In the genomic region with DNA sequence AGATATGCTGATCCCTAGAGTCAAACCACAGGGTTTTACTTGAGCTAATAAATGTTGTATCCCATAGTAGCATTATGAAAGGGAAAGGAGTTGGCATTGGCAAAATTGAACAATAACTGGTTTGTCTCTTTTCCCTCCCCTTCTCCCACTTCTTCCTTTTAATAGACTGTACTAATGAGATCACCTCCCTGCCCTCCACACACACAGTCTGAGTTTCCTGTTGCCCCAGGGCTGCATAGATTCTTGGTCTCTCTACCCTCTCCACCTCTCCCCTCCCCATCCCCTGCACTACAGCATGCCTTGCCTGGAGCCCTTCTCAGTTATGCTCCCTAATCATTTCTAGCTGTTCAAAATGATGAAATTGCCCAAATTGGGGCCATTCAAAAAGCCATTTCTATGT, we compare ENCODE assay signal across 13 cellular contexts. TPM values are rescaled to one million over a fixed set of nuclear protein-coding genes. Genes with fewer than 3 reads are reported as not detected.
DNase-seq lines count a peak whose midpoint lies in the region; ATAC-seq and TF ChIP-seq lines count a peak whose summit lies in the region.
"Had no signal": no experiment of that assay in that cellular context is flagged by ENCODE, and none has a peak within 500 bp of the region (broad histone marks: within the 10 kb centered on the region; RNA-seq: fewer than 3 reads in every experiment).

No MANE protein-coding gene starts in this region.

- in situ Hi-C loops in KBM-7 (cut with MboI; ENCODE audit: low pct_unique_long_range_greater_than_20kb, low sequenced_read_pairs) = no loop called here

- H3K27me3 ChIP-seq in CD4-positive, CD25-positive, alpha-beta regulatory T cell (ENCODE audit: control insufficient read depth, insufficient read depth, low read length) = no peaks in the 10 kb centered on the region
- no peaks in the 10 kb centered on the region for H3K27me3 ChIP-seq in esophagus muscularis mucosa
- H3K27me3 ChIP-seq in MG63 = no peaks in the 10 kb centered on the region
- H3K27me3 ChIP-seq: neutrophil, tibial artery had no signal

- ATAC-seq in CD4-positive, CD25-positive, alpha-beta regulatory T cell (ENCODE audit: low read depth in 2 of 2) = no peak
- no peak for ATAC-seq in mucosa of descending colon
- ATAC-seq in stimulated activated memory B cell treated with anti-CD40 and anti-IgM and Interleukin-4, amounts not matched to agents 10 μg/mL and 1 μg/mL and 100 μg/mL, for 72 hours = no peak

- H3K27me3 Mint-ChIP-seq in CD4-positive, CD25-positive, alpha-beta regulatory T cell = no peaks in the 10 kb centered on the region
- no peaks in the 10 kb centered on the region for H3K27me3 Mint-ChIP-seq in stimulated activated memory B cell treated with anti-CD40 and anti-IgM and Interleukin-4, amounts not matched to agents 10 μg/mL and 1 μg/mL and 100 μg/mL, for 72 hours

- no peak overlapping the region for H3K27ac ChIP-seq in CD4-positive, CD25-positive, alpha-beta regulatory T cell (ENCODE audit: insufficient read depth, low read length, poor library complexity, severe bottlenecking)
- H3K27ac ChIP-seq in SK-N-MC (peak overlapping the region; percentile 94), esophagus muscularis mucosa (replicated peaks in 1 of 4) (no peak overlapping the region)
- H3K27ac ChIP-seq: neutrophil had no signal

- TF ChIP-seq POLR2A in esophagus muscularis mucosa (IDR thresholded peaks at IDR 0.05; ENCODE audit: low read depth) = no peak

- intact Hi-C loops in esophagus muscularis mucosa (cut with DNase I) = loop anchor here (5.0 kb wide), 1 partner anchor 34 kb away; no protein-coding TSS in a partner anchor
- intact Hi-C loops in mucosa of descending colon (cut with DNase I, micrococcal nuclease) = no loop called here

- H3K9me3 Mint-ChIP-seq in CD4-positive, CD25-positive, alpha-beta regulatory T cell = peaks cover 0 to 15% (median 3%) of the 10 kb centered on the region in 7 donors
- peaks cover 13% of the 10 kb centered on the region for H3K9me3 Mint-ChIP-seq in stimulated activated memory B cell treated with anti-CD40 and anti-IgM and Interleukin-4, amounts not matched to agents 10 μg/mL and 1 μg/mL and 100 μg/mL, for 72 hours

- no peak overlapping the region for H3K4me3 Mint-ChIP-seq in CD4-positive, CD25-positive, alpha-beta regulatory T cell
- no peak overlapping the region for H3K4me3 Mint-ChIP-seq in stimulated activated memory B cell treated with anti-CD40 and anti-IgM and Interleukin-4, amounts not matched to agents 10 μg/mL and 1 μg/mL and 100 μg/mL, for 72 hours

- no peak overlapping the region for H3K4me3 ChIP-seq in CD4-positive, CD25-positive, alpha-beta regulatory T cell (ENCODE audit: low read depth, low read length)
- H3K4me3 ChIP-seq in SK-N-MC (peak overlapping the region; percentile 57), esophagus muscularis mucosa (no peak overlapping the region), mucosa of descending colon (no peak overlapping the region), MG63 (no peak overlapping the region)
- H3K4me3 ChIP-seq: tibial artery had no signal

- H3K4me1 Mint-ChIP-seq in CD4-positive, CD25-positive, alpha-beta regulatory T cell = peaks cover 6 to 21% (median 12%) of the 10 kb centered on the region in 4 donors
- no peaks in the 10 kb centered on the region for H3K4me1 Mint-ChIP-seq in stimulated activated memory B cell treated with anti-CD40 and anti-IgM and Interleukin-4, amounts not matched to agents 10 μg/mL and 1 μg/mL and 100 μg/mL, for 72 hours

- no peak overlapping the region for H3K9ac ChIP-seq in SK-N-MC (ENCODE audit: insufficient read length)

- H3K27ac Mint-ChIP-seq in CD4-positive, CD25-positive, alpha-beta regulatory T cell = peak overlapping the region in 2 of 3 donors; percentile 53 to 79
- H3K27ac Mint-ChIP-seq in stimulated activated memory B cell treated with anti-CD40 and anti-IgM and Interleukin-4, amounts not matched to agents 10 μg/mL and 1 μg/mL and 100 μg/mL, for 72 hours = no peak overlapping the region

- TF ChIP-seq CTCF in esophagus muscularis mucosa (IDR thresholded peaks at IDR 0.05) = no peak
- no peak for TF ChIP-seq CTCF in mucosa of descending colon (IDR thresholded peaks at IDR 0.05)

- peaks cover 4% of the 10 kb centered on the region for H3K36me3 Mint-ChIP-seq in CD4-positive, CD25-positive, alpha-beta regulatory T cell
- peaks cover 14% of the 10 kb centered on the region for H3K36me3 Mint-ChIP-seq in stimulated activated memory B cell treated with anti-CD40 and anti-IgM and Interleukin-4, amounts not matched to agents 10 μg/mL and 1 μg/mL and 100 μg/mL, for 72 hours

- DNase-seq in CD4-positive, CD25-positive, alpha-beta regulatory T cell = no peak
- DNase-seq in KBM-7 (peak; percentile 21), SK-N-MC (ENCODE audit: low read depth, low spot score) (peak; percentile 93), esophagus muscularis mucosa (ENCODE audit: extremely low spot score) (peak; percentile 24), mucosa of descending colon (no peak), GM19240 (ENCODE audit: insufficient read length, low spot score) (no peak), MG63 (no peak)
- DNase-seq: activated CD4-positive, CD25-positive, alpha-beta regulatory T cell; activated naive CD4-positive, alpha-beta T cell; stimulated activated CD4-positive, alpha-beta T cell treated with anti-CD3 and anti-CD28 coated beads, Interleukin-4, amount 100 ng/mL, for 1 hour; tibial artery had no signal

- H3K4me1 ChIP-seq in CD4-positive, CD25-positive, alpha-beta regulatory T cell (ENCODE audit: control insufficient read depth, insufficient read depth, low read length, poor library complexity, severe bottlenecking) = peaks cover 3% of the 10 kb centered on the region
- H3K4me1 ChIP-seq in esophagus muscularis mucosa = peaks cover 0 to 19% (median 13%) of the 10 kb centered on the region in 4 donors
- peaks cover 3% of the 10 kb centered on the region for H3K4me1 ChIP-seq in mucosa of descending colon (ENCODE audit: low read depth)

- H3K9me3 ChIP-seq in CD4-positive, CD25-positive, alpha-beta regulatory T cell (ENCODE audit: control insufficient read depth in 2 of 2, low read length in 2 of 2) = peaks cover 10 to 13% of the 10 kb centered on the region in 2 experiments
- no peaks in the 10 kb centered on the region for H3K9me3 ChIP-seq in SK-N-MC (ENCODE audit: low read depth, low read length)
- H3K9me3 ChIP-seq in esophagus muscularis mucosa = peaks cover 0 to 14% (median 7%) of the 10 kb centered on the region in 4 donors
- peaks cover 10% of the 10 kb centered on the region for H3K9me3 ChIP-seq in mucosa of descending colon
- H3K9me3 ChIP-seq in MG63 = peaks cover 8% of the 10 kb centered on the region
- H3K9me3 ChIP-seq: neutrophil had no signal

- H3K36me3 ChIP-seq in CD4-positive, CD25-positive, alpha-beta regulatory T cell (ENCODE audit: control insufficient read depth, insufficient read depth, low read length) = no peaks in the 10 kb centered on the region
- H3K36me3 ChIP-seq in SK-N-MC (ENCODE audit: insufficient read depth, low read length) = no peaks in the 10 kb centered on the region
- no peaks in the 10 kb centered on the region for H3K36me3 ChIP-seq in esophagus muscularis mucosa
- no peaks in the 10 kb centered on the region for H3K36me3 ChIP-seq in mucosa of descending colon (ENCODE audit: low read depth)
- no peaks in the 10 kb centered on the region for H3K36me3 ChIP-seq in MG63
- H3K36me3 ChIP-seq: neutrophil, tibial artery had no signal

- no peak for TF ChIP-seq EP300 in esophagus muscularis mucosa (IDR thresholded peaks at IDR 0.05)

RNA-seq across cellular contexts. Expression of gene NEMP2, which starts 37.1 kb away (rescaled TPM):
- 10.7 TPM for total RNA-seq in CD4-positive, CD25-positive, alpha-beta regulatory T cell
- polyA plus RNA-seq in CD4-positive, CD25-positive, alpha-beta regulatory T cell = 10 to 100 TPM; 10.9 to 14.9 (median 14.5) TPM
- 1 to 10 TPM; 2.5 to 5.7 (median 4.3) TPM for total RNA-seq in esophagus muscularis mucosa
- total RNA-seq in mucosa of descending colon = 1 to 10 TPM; 1.7 to 4.1 (median 4.0) TPM
- 7.0 and 9.2 TPM in 2 replicates for total RNA-seq in MG63 (2014; rRNA removed; shearing (Covaris generic); ENCODE audit: low replicate concordance)

Comparison
In these comparisons a context has a peak if more than half of its experiments do, and no peak if none do; other contexts are left out.
1. DNase-seq: peak in KBM-7 (single experiment), SK-N-MC (single experiment) and esophagus muscularis mucosa (single experiment); none in CD4-positive, CD25-positive, alpha-beta regulatory T cell (0 of 3), mucosa of descending colon (0 of 3), GM19240 (single experiment) and MG63 (single experiment).